34 cellular contexts compared by ENCODE assay signal in the genomic region with DNA sequence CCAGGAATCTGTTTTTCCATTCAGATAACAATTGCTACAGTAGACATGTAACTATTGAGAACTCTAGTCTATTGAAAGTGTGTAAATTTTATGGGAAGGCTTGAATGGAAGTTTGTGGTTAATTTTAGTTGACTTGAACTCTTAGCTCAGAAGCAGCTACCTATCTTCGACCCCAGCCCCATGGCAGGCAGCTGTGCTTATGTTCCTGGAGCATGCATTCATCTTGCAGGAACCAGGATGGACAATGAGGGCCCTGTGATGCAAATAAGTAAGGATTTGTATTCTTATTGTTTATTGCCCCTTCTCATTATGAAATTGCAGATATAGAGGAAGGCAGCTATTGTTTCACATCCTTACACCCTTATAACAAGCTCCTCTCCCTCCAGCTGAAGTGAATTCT.
"Had no signal": no experiment of that assay in that cellular context is flagged by ENCODE, and none has a peak within 500 bp of the region (broad histone marks: within the 10 kb centered on the region; RNA-seq: fewer than 3 reads in every experiment).

No MANE protein-coding gene starts in this region.

- H3K27me3 ChIP-seq: MG63 had no signal

- H3K36me3 ChIP-seq: MG63 had no signal

- DNase-seq: Karpas-422, Kasumi-1, MG63, MM.1S, MV-4-11, NCI-H1048, NCI-H1092, NCI-H1092 treated with DMSO at 0.1 percent for 48 hours, NCI-H1105, NCI-H1105 treated with DMSO at 0.1 percent for 48 hours, NCI-H1417, NCI-H1417 treated with DMSO at 0.1 percent for 48 hours, NCI-H1436, NCI-H1436 treated with DMSO at 0.1 percent for 48 hours, NCI-H146, NCI-H1694, NCI-H1694 treated with DMSO at 0.1 percent for 48 hours, NCI-H187, NCI-H187 treated with DMSO at 0.1 percent for 48 hours, NCI-H1930, NCI-H2029, NCI-H2029 treated with DMSO at 0.1 percent for 48 hours, NCI-H2081, NCI-H2081 treated with DMSO at 0.1 percent for 48 hours, NCI-H2107, NCI-H2171 treated with DMSO at 0.1 percent for 48 hours, NCI-H2227 treated with DMSO at 0.1 percent for 48 hours, NCI-H226, NCI-H345, NCI-H446, NCI-H446 treated with DMSO at 0.1 percent for 48 hours, NCI-H510A, NCI-H510A treated with DMSO at 0.1 percent for 48 hours, NCI-H524 had no signal

- H3K4me3 ChIP-seq: MG63 had no signal
